In the genomic region with DNA sequence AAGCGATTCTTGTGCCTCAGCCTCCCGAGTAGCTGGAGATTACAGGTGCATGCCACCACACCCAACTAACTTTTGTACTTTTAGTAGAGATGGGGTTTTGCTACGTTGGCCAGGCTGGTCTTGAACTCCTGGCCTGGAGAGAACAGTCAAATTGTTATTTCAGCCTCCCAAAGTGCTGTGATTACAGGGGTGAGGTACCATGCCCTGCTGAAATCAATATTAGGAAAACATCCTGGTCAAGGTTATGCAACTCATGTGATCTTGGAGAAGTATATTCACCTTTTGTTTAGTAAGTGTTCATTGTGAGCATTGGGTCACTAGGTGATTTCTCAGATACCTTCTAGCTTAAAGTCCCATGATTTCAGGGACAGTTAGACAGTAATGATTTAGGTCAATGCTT, we compare ENCODE assay signal across 29 cellular contexts.
"Had no signal": no experiment of that assay in that cellular context is flagged by ENCODE, and none has a peak within 500 bp of the region (broad histone marks: within the 10 kb centered on the region; RNA-seq: fewer than 3 reads in every experiment).

No MANE protein-coding gene starts in this region.

- H3K4me3 Mint-ChIP-seq: naive B cell; naive thymus-derived CD8-positive, alpha-beta T cell; natural killer cell treated with Interleukin-12 subunit alpha and Interleukin-12 subunit beta and Interleukin-15 and Interleukin-18, amount 100 ng/mL, for 72 hours; nephron progenitor cell; neural crest cell; stimulated activated effector memory CD8-positive, alpha-beta T cell treated with anti-CD3 and anti-CD28 coated beads, Interleukin-12 subunit alpha, Interleukin-12 subunit beta, amount 100 ng/mL, for 72 hours; stimulated activated naive B cell treated with anti-CD40 and anti-IgM and Interleukin-4, amounts not matched to agents 10 μg/mL and 1 μg/mL and 100 μg/mL, for 72 hours; stimulated activated naive CD8-positive, alpha-beta T cell treated with anti-CD3 and anti-CD28 coated beads, Interleukin-15, Interleukin-2, amounts not matched to agents 100 ng/mL and 50 ng/mL, for 24 hours had no signal

- H3K36me3 Mint-ChIP-seq: naive B cell; naive thymus-derived CD8-positive, alpha-beta T cell; natural killer cell treated with Interleukin-12 subunit alpha and Interleukin-12 subunit beta and Interleukin-15 and Interleukin-18, amount 100 ng/mL, for 72 hours; stimulated activated effector memory CD8-positive, alpha-beta T cell treated with anti-CD3 and anti-CD28 coated beads, Interleukin-12 subunit alpha, Interleukin-12 subunit beta, amount 100 ng/mL, for 72 hours; stimulated activated naive B cell treated with anti-CD40 and anti-IgM and Interleukin-4, amounts not matched to agents 10 μg/mL and 1 μg/mL and 100 μg/mL, for 72 hours had no signal

- H3K27ac ChIP-seq: ovary, parathyroid adenoma, psoas muscle, stomach, thoracic aorta, thyroid gland, tibial nerve, upper lobe of left lung, uterus had no signal

- H3K79me2 ChIP-seq: parathyroid adenoma had no signal

- H3K9me3 ChIP-seq: ovary, psoas muscle, stomach, thoracic aorta, thyroid gland, tibial nerve, upper lobe of left lung, uterus had no signal

- H3K4me3 ChIP-seq: ovary, psoas muscle, stomach, thoracic aorta, thyroid gland, tibial nerve, upper lobe of left lung, uterus had no signal

- H3K4me1 Mint-ChIP-seq: naive B cell; nephron progenitor cell; stimulated activated effector memory CD8-positive, alpha-beta T cell treated with anti-CD3 and anti-CD28 coated beads, Interleukin-12 subunit alpha, Interleukin-12 subunit beta, amount 100 ng/mL, for 72 hours; stimulated activated naive B cell treated with anti-CD40 and anti-IgM and Interleukin-4, amounts not matched to agents 10 μg/mL and 1 μg/mL and 100 μg/mL, for 72 hours had no signal

- DNase-seq: naive B cell; naive thymus-derived CD8-positive, alpha-beta T cell; nephron progenitor cell; occipital lobe; ovary; posterior cingulate gyrus; psoas muscle; right cardiac atrium; small intestine; stimulated activated CD4-positive, alpha-beta T cell treated with anti-CD3 and anti-CD28 coated beads, Interleukin-15, amount 100 ng/mL, for 24 hours; stimulated activated CD4-positive, alpha-beta T cell treated with anti-CD3 and anti-CD28 coated beads, Interleukin-2, amount 100 ng/mL, for 24 hours; stimulated activated CD4-positive, alpha-beta T cell treated with anti-CD3 and anti-CD28 coated beads, Interleukin-2, amount 100 ng/mL, for 48 hours; stimulated activated CD4-positive, alpha-beta T cell treated with anti-CD3 and anti-CD28 coated beads, Interleukin-4, amount 100 ng/mL, for 24 hours; stimulated activated naive B cell treated with anti-CD40 and anti-IgM and Interleukin-4, amounts not matched to agents 10 μg/mL and 1 μg/mL and 100 μg/mL, for 72 hours; stimulated activated naive CD4-positive, alpha-beta T cell treated with Interleukin-2 at 50 U/mL for 16 hours; stomach; thyroid gland; trophoblast cell; upper lobe of left lung; uterus had no signal

- H2AFZ ChIP-seq: parathyroid adenoma had no signal

- H3K27me3 Mint-ChIP-seq: naive B cell; progenitor cell of endocrine pancreas; stimulated activated naive B cell treated with anti-CD40 and anti-IgM and Interleukin-4, amounts not matched to agents 10 μg/mL and 1 μg/mL and 100 μg/mL, for 72 hours had no signal

- H3K9ac ChIP-seq: parathyroid adenoma had no signal

- H3K9me3 Mint-ChIP-seq: naive B cell; naive thymus-derived CD8-positive, alpha-beta T cell; natural killer cell treated with Interleukin-12 subunit alpha and Interleukin-12 subunit beta and Interleukin-15 and Interleukin-18, amount 100 ng/mL, for 72 hours; stimulated activated effector memory CD8-positive, alpha-beta T cell treated with anti-CD3 and anti-CD28 coated beads, Interleukin-12 subunit alpha, Interleukin-12 subunit beta, amount 100 ng/mL, for 72 hours; stimulated activated naive B cell treated with anti-CD40 and anti-IgM and Interleukin-4, amounts not matched to agents 10 μg/mL and 1 μg/mL and 100 μg/mL, for 72 hours; stimulated activated naive CD8-positive, alpha-beta T cell treated with anti-CD3 and anti-CD28 coated beads, Interleukin-15, Interleukin-2, amounts not matched to agents 100 ng/mL and 50 ng/mL, for 24 hours had no signal

- ATAC-seq: naive thymus-derived CD8-positive, alpha-beta T cell; natural killer cell treated with Interleukin-12 subunit alpha and Interleukin-12 subunit beta and Interleukin-15 and Interleukin-18, amount 100 ng/mL, for 72 hours; psoas muscle; right cardiac atrium; sciatic nerve; stimulated activated effector memory CD8-positive, alpha-beta T cell treated with anti-CD3 and anti-CD28 coated beads, Interleukin-12 subunit alpha, Interleukin-12 subunit beta, amount 100 ng/mL, for 72 hours; stimulated activated naive B cell treated with anti-CD40 and anti-IgM and Interleukin-4, amounts not matched to agents 10 μg/mL and 1 μg/mL and 100 μg/mL, for 72 hours had no signal

- H3K4me1 ChIP-seq: psoas muscle, thyroid gland, tibial nerve, upper lobe of left lung, uterus had no signal

- H3K27ac Mint-ChIP-seq: naive B cell; naive thymus-derived CD8-positive, alpha-beta T cell; natural killer cell treated with Interleukin-12 subunit alpha and Interleukin-12 subunit beta and Interleukin-15 and Interleukin-18, amount 100 ng/mL, for 72 hours; progenitor cell of endocrine pancreas; stimulated activated effector memory CD8-positive, alpha-beta T cell treated with anti-CD3 and anti-CD28 coated beads, Interleukin-12 subunit alpha, Interleukin-12 subunit beta, amount 100 ng/mL, for 72 hours; stimulated activated naive B cell treated with anti-CD40 and anti-IgM and Interleukin-4, amounts not matched to agents 10 μg/mL and 1 μg/mL and 100 μg/mL, for 72 hours; stimulated activated naive CD8-positive, alpha-beta T cell treated with anti-CD3 and anti-CD28 coated beads, Interleukin-15, Interleukin-2, amounts not matched to agents 100 ng/mL and 50 ng/mL, for 24 hours had no signal

- H3K27me3 ChIP-seq: ovary, stomach, thyroid gland, tibial nerve, upper lobe of left lung, uterus had no signal

- H3K36me3 ChIP-seq: ovary, stomach, thoracic aorta, thyroid gland, tibial nerve, upper lobe of left lung, uterus had no signal
